Comparison of ENCODE assay signal across 18 cellular contexts in the genomic region with DNA sequence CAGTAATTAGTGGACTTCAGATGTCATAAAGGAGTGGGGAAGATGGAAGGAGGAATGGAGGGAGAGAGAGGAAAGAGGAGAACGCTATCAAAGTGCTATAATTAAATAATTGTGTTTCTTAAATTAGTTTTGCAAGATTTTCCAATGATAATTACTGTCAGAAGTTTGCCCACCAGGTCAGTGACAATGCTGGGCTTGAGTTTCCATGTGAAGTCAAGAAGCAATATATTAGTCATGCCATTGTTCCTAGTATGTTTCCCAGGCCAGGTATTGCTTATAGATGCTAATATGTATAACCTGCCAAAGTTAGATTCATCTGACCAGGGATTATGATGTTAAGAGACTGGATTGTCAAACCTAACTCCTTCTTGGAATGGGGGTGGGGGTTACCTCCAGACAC.
A peak's percentile ranks its signal among the peaks of the same experiment; 100 is the strongest.
DNase-seq lines count a peak whose midpoint lies in the region; TF ChIP-seq lines count a peak whose summit lies in the region.
"Had no signal": no experiment of that assay in that cellular context is flagged by ENCODE, and none has a peak within 500 bp of the region (broad histone marks: within the 10 kb centered on the region; RNA-seq: fewer than 3 reads in every experiment).

No MANE protein-coding gene starts in this region.

- H3K36me3 ChIP-seq in Karpas-422 (ENCODE audit: insufficient read depth, low read length) (no peaks in the 10 kb centered on the region), adipocyte (ENCODE audit: control insufficient read depth, insufficient read depth, low read length, severe bottlenecking) (no peaks in the 10 kb centered on the region), colonic mucosa (no peaks in the 10 kb centered on the region), adrenal gland (replicated peaks in 1 of 2) (no peaks in the 10 kb centered on the region)
- H3K36me3 ChIP-seq: heart left ventricle, ovary had no signal

- peaks cover 8% of the 10 kb centered on the region for H3K4me1 ChIP-seq in Karpas-422 (ENCODE audit: low read length)
- peaks cover 22% of the 10 kb centered on the region for H3K4me1 ChIP-seq in adipocyte (ENCODE audit: control insufficient read depth, insufficient read depth, low read length)
- no peaks in the 10 kb centered on the region for H3K4me1 ChIP-seq in colonic mucosa
- H3K4me1 ChIP-seq in adrenal gland (replicated peaks in 1 of 2), result no peaks in the 10 kb centered on the region

- H3K9ac ChIP-seq in Karpas-422 (ENCODE audit: low read length) (no peak overlapping the region), adipocyte (ENCODE audit: low read length) (peak overlapping the region; percentile 20), colonic mucosa (ENCODE audit: low read depth in 2 of 2, low read length in 2 of 2) (no peak overlapping the region)

- peak overlapping the region; percentile 74 for H3K27ac Mint-ChIP-seq in T-helper 2 cell treated with Interferon-gamma antibody and Interleukin-4, amounts not matched to agents 5 μg/mL and 100 μg/mL, for 36 hours
- H3K27ac Mint-ChIP-seq in nephron, result peak overlapping the region; percentile 20 to 84 (median 82)

- intact Hi-C loops in colonic mucosa (cut with DNase I) (no loop called here), adrenal gland (cut with DNase I) (no loop called here)

- H3K4me3 Mint-ChIP-seq in T-helper 2 cell treated with Interferon-gamma antibody and Interleukin-4, amounts not matched to agents 5 μg/mL and 100 μg/mL, for 36 hours, result peak overlapping the region; percentile 40
- peak overlapping the region in 1 of 3 experiments; percentile 4 for H3K4me3 Mint-ChIP-seq in nephron
- H3K4me3 Mint-ChIP-seq: CD4-positive, alpha-beta T cell had no signal

- no peaks in the 10 kb centered on the region for H3K9me3 Mint-ChIP-seq in T-helper 2 cell treated with Interferon-gamma antibody and Interleukin-4, amounts not matched to agents 5 μg/mL and 100 μg/mL, for 36 hours
- peaks cover 3% of the 10 kb centered on the region for H3K9me3 Mint-ChIP-seq in nephron
- H3K9me3 Mint-ChIP-seq: CD4-positive, alpha-beta T cell had no signal

- peaks cover 53% of the 10 kb centered on the region for H3K4me1 Mint-ChIP-seq in T-helper 2 cell treated with Interferon-gamma antibody and Interleukin-4, amounts not matched to agents 5 μg/mL and 100 μg/mL, for 36 hours (ENCODE audit: low read depth)
- H3K4me1 Mint-ChIP-seq in nephron, result peaks cover 40% of the 10 kb centered on the region

- H3K27me3 Mint-ChIP-seq in T-helper 2 cell treated with Interferon-gamma antibody and Interleukin-4, amounts not matched to agents 5 μg/mL and 100 μg/mL, for 36 hours (ENCODE audit: low read depth), result no peaks in the 10 kb centered on the region
- H3K27me3 Mint-ChIP-seq in nephron (ENCODE audit: low read depth), result no peaks in the 10 kb centered on the region
- H3K27me3 Mint-ChIP-seq: CD4-positive, alpha-beta T cell had no signal

- no peaks in the 10 kb centered on the region for H3K9me2 ChIP-seq in Karpas-422 (replicated peaks; ENCODE audit: insufficient read depth, low read length)

- TF ChIP-seq CTCF in nephron (IDR thresholded peaks at IDR 0.05; ENCODE audit: unreplicated experiment in 3 of 3) (no peak), colonic mucosa (IDR thresholded peaks at IDR 0.05) (no peak), adrenal gland (IDR thresholded peaks at IDR 0.05) (no peak)

- no peaks in the 10 kb centered on the region for H3K27me3 ChIP-seq in Karpas-422 (ENCODE audit: low read length)
- H3K27me3 ChIP-seq in adipocyte (replicated peaks; ENCODE audit: control insufficient read depth, insufficient read depth, low read length), result no peaks in the 10 kb centered on the region
- no peaks in the 10 kb centered on the region for H3K27me3 ChIP-seq in colonic mucosa
- H3K27me3 ChIP-seq in adrenal gland, result no peaks in the 10 kb centered on the region
- H3K27me3 ChIP-seq: heart left ventricle, ovary had no signal

- no peak overlapping the region for H3K4me2 ChIP-seq in Karpas-422 (ENCODE audit: low read depth, low read length, poor library complexity, severe bottlenecking)

- H3K79me2 ChIP-seq in Karpas-422 (ENCODE audit: low read length), result no peaks in the 10 kb centered on the region

- H4K20me1 ChIP-seq in Karpas-422 (ENCODE audit: insufficient read depth, low read depth, low read length), result no peaks in the 10 kb centered on the region

- H3K9me3 ChIP-seq in Karpas-422 (ENCODE audit: low read length), result no peaks in the 10 kb centered on the region
- H3K9me3 ChIP-seq in adipocyte (ENCODE audit: control insufficient read depth, low read length), result no peaks in the 10 kb centered on the region
- no peaks in the 10 kb centered on the region for H3K9me3 ChIP-seq in colonic mucosa
- no peaks in the 10 kb centered on the region for H3K9me3 ChIP-seq in adrenal gland (replicated peaks in 1 of 3)
- H3K9me3 ChIP-seq: heart left ventricle, ovary had no signal

- peaks cover 28% of the 10 kb centered on the region for H3K36me3 Mint-ChIP-seq in T-helper 2 cell treated with Interferon-gamma antibody and Interleukin-4, amounts not matched to agents 5 μg/mL and 100 μg/mL, for 36 hours (ENCODE audit: low read depth)
- no peaks in the 10 kb centered on the region for H3K36me3 Mint-ChIP-seq in nephron (ENCODE audit: low read depth)

- H3K27ac ChIP-seq in Karpas-422 (ENCODE audit: low read length) (no peak overlapping the region), colonic mucosa (no peak overlapping the region), adrenal gland (no peak overlapping the region)
- H3K27ac ChIP-seq: heart left ventricle, HL-60, ovary had no signal

- no peak for TF ChIP-seq POLR2A in adrenal gland (IDR thresholded peaks at IDR 0.05)

- H2AFZ ChIP-seq in Karpas-422 (ENCODE audit: low read length), result no peak overlapping the region

- no peak for DNase-seq in T-helper 2 cell treated with Interferon-gamma antibody and Interleukin-4, amounts not matched to agents 5 μg/mL and 100 μg/mL, for 36 hours (ENCODE audit: low spot score)
- DNase-seq in T-helper 2 cell (no peak), Karpas-422 (peak; percentile 7), adipocyte (ENCODE audit: low read depth) (no peak), colonic mucosa (no peak), adrenal gland (no peak), putamen (ENCODE audit: low spot score) (no peak)
- DNase-seq: CD4-positive, alpha-beta T cell; heart left ventricle; islet precursor cell; midbrain; NCI-H1092 treated with DMSO at 0.1 percent for 48 hours; ovary; SHP77; small intestine had no signal

- H3K4me3 ChIP-seq in Karpas-422 (ENCODE audit: low read length) (no peak overlapping the region), adipocyte (ENCODE audit: low read length) (peak overlapping the region; percentile 42), colonic mucosa (no peak overlapping the region), adrenal gland (no peak overlapping the region)
- H3K4me3 ChIP-seq: heart left ventricle, K562, ovary had no signal

- WGBS in adrenal gland, 4 donors, result 80 to 94% (median 84%) methylated on average over 1 of the region's 1 CpG
